In the genomic region with DNA sequence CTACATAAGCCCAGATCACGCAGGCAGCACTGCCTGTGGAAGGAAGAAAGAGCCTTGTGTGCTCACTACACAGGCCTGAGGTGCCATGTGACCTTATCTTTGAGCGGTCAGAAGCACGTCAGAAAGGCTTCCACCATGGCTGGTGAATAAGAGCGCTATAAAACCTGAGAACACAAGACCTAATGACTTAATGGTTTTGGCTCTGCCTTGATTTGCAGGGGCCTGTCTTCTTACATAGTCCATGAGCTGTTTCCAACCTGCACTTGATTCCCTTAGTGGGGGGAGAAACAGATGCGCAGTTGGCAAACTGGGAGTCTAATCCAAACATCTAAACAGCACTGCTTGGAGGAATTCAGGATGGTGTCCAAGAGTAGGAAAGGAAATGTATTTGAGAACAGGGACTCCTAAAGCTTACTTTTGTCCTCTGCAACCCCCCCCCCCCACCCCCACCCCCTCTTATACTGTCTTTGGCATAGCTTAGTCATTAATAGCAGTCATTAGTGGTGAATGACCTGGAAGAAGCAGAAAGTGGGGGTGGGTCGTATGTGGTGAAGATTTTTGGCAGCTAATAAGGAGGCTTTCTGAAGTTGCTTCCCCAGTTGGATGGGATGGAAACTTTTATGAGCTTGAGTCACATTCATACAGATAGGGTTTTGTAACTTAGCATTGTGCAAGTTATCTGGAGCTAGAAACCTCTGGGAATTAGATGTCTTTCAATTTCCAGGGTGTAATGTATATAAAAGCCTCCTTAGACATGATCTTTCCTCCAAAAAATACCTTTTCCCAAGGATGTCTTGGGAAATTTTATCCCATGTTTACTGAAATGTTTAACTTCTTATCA, we compare ENCODE assay signal across 11 cellular contexts.
DNase-seq lines count a peak whose midpoint lies in the region; ATAC-seq and TF ChIP-seq lines count a peak whose summit lies in the region.
"Had no signal": no experiment of that assay in that cellular context is flagged by ENCODE, and none has a peak within 500 bp of the region (broad histone marks: within the 10 kb centered on the region; RNA-seq: fewer than 3 reads in every experiment).

No MANE protein-coding gene starts in this region.

- no peak; the same call in none of the 2 replicates for TF ChIP-seq POLR2A in IMR-90 (IDR thresholded peaks at IDR 0.05; ENCODE audit: low read depth, low read length)

- H3K4ac ChIP-seq in IMR-90 (ENCODE audit: low read depth, low read length), result peak overlapping the region; percentile 98

- H3K4me3 Mint-ChIP-seq in activated CD4-positive, alpha-beta memory T cell treated with anti-CD3 and anti-CD28 coated beads for 36 hours, result no peak overlapping the region
- H3K4me3 Mint-ChIP-seq in CD14-positive monocyte, result no peak overlapping the region

- H3K4me3 ChIP-seq in IMR-90 (ENCODE audit: insufficient read depth, low read depth, low read length) (no peak overlapping the region), epithelial cell of esophagus (ENCODE audit: low read length) (no peak overlapping the region), muscle layer of colon (ENCODE audit: low read depth in 1 of 2, low read length in 2 of 2) (no peak overlapping the region)

- peak; percentile 2 for TF ChIP-seq RAD21 in IMR-90 (IDR thresholded peaks at IDR 0.05; ENCODE audit: low read length)

- H3K79me1 ChIP-seq in IMR-90 (ENCODE audit: low read depth in 1 of 2, low read length in 2 of 2), result peaks cover 0 to 8% of the 10 kb centered on the region in 2 experiments; a peak in 1 of 4 replicates

- peak overlapping the region; percentile 99 for H3K18ac ChIP-seq in IMR-90 (ENCODE audit: low read depth, low read length)

- peaks cover 9% of the 10 kb centered on the region for H3K4me1 ChIP-seq in IMR-90 (ENCODE audit: control insufficient read depth, insufficient read depth, low read length)
- H3K4me1 ChIP-seq in muscle layer of colon (ENCODE audit: insufficient read depth, low read length), result peaks cover 47% of the 10 kb centered on the region

- H3K27me3 ChIP-seq in IMR-90 (ENCODE audit: control insufficient read depth, insufficient read depth, low read length) (no peaks in the 10 kb centered on the region), muscle layer of colon (ENCODE audit: control insufficient read depth in 1 of 2, insufficient read depth in 2 of 2, low read length in 2 of 2) (no peaks in the 10 kb centered on the region)

- H3K23ac ChIP-seq in IMR-90 (ENCODE audit: low read depth, low read length), result peak overlapping the region; percentile 86

- H2AK5ac ChIP-seq in IMR-90 (ENCODE audit: low read depth, low read length), result peak overlapping the region; percentile 40

- no peaks in the 10 kb centered on the region for H3K4me1 Mint-ChIP-seq in activated CD4-positive, alpha-beta memory T cell treated with anti-CD3 and anti-CD28 coated beads for 36 hours (ENCODE audit: low read depth)
- no peaks in the 10 kb centered on the region for H3K4me1 Mint-ChIP-seq in CD14-positive monocyte

- peak overlapping the region; percentile 52 for H2BK15ac ChIP-seq in IMR-90 (ENCODE audit: low read depth, low read length)

- peak overlapping the region; percentile 54 for H3K14ac ChIP-seq in IMR-90 (replicated peaks; ENCODE audit: low read depth, low read length)

- peak overlapping the region; percentile 45 to 92 for H4K8ac ChIP-seq in IMR-90 (ENCODE audit: low read depth in 2 of 2, low read length in 2 of 2)

- H3K27me3 Mint-ChIP-seq in activated CD4-positive, alpha-beta memory T cell treated with anti-CD3 and anti-CD28 coated beads for 36 hours, result peaks cover 2% of the 10 kb centered on the region
- H3K27me3 Mint-ChIP-seq in CD14-positive monocyte (ENCODE audit: low read depth in 3 of 3), result no peaks in the 10 kb centered on the region

- H3K4me2 ChIP-seq in IMR-90 (ENCODE audit: low read depth, low read length), result peak overlapping the region; percentile 61

- dilution Hi-C loops in IMR-90 (cut with HindIII; ENCODE audit: low sequenced_read_pairs, unreplicated experiment), result no loop called here

- H3K27ac ChIP-seq in IMR-90 (ENCODE audit: insufficient read depth, low read length) (peak overlapping the region; percentile 100), muscle layer of colon (ENCODE audit: low read depth, low read length) (peak overlapping the region; percentile 89)

- TF ChIP-seq CTCF in IMR-90 (conservative IDR thresholded peaks at IDR 0.05; ENCODE audit: low read depth, low read length), result no peak
- TF ChIP-seq CTCF in epithelial cell of esophagus (IDR thresholded peaks at IDR 0.05; ENCODE audit: insufficient read depth, low read depth, low read length, missing control alignments), result no peak
- no peak for TF ChIP-seq CTCF in CD14-positive monocyte (IDR thresholded peaks at IDR 0.05)

- peaks cover 13% of the 10 kb centered on the region for H3K9me1 ChIP-seq in IMR-90 (ENCODE audit: insufficient read depth, low read length)

- H3K9ac ChIP-seq in IMR-90 (ENCODE audit: low read depth, low read length), result peak overlapping the region; percentile 50
- H3K9ac ChIP-seq in muscle layer of colon (ENCODE audit: low read length), result no peak overlapping the region

- H2BK5ac ChIP-seq in IMR-90 (ENCODE audit: low read depth, low read length, poor library complexity, severe bottlenecking), result peak overlapping the region; percentile 83

- no peak overlapping the region for H3K27ac Mint-ChIP-seq in activated CD4-positive, alpha-beta memory T cell treated with anti-CD3 and anti-CD28 coated beads for 36 hours
- no peak overlapping the region for H3K27ac Mint-ChIP-seq in CD14-positive monocyte

- 6% methylated on average over 3 of the region's 6 CpGs; no CpG with 5 or more reads in 1 of the 2 experiments for WGBS in IMR-90 (ENCODE audit: extremely low coverage in 2 of 2, insufficient read length in 1 of 2), 2 experiments

- peak overlapping the region; percentile 97 for H2BK120ac ChIP-seq in IMR-90 (ENCODE audit: low read depth, low read length)

- H3K36me3 Mint-ChIP-seq in activated CD4-positive, alpha-beta memory T cell treated with anti-CD3 and anti-CD28 coated beads for 36 hours, result no peaks in the 10 kb centered on the region
- no peaks in the 10 kb centered on the region for H3K36me3 Mint-ChIP-seq in CD14-positive monocyte

- intact Hi-C loops in IMR-90 (cut with micrococcal nuclease) (loop anchor here (1.0 to 2.0 kb wide), 2 partner anchors 49 to 314 kb away; no protein-coding TSS in a partner anchor), CD14-positive monocyte (cut with micrococcal nuclease) (no loop called here)
- intact Hi-C loops in activated CD4-positive, alpha-beta memory T cell treated with anti-CD3 and anti-CD28 coated beads for 36 hours (cut with micrococcal nuclease), result no loop called here

- peak overlapping the region; percentile 70 for H4K91ac ChIP-seq in IMR-90 (ENCODE audit: insufficient read depth, low read depth, low read length)

- BruUV-seq in IMR-90 (replicated peaks; lab: Mats Ljungman, UMichigan), result no TSS peak

- peak overlapping the region; percentile 54 for H3K56ac ChIP-seq in IMR-90 (ENCODE audit: extremely low read depth, insufficient read depth, low read length)

- H3K9me3 ChIP-seq in IMR-90 (ENCODE audit: control insufficient read depth, insufficient read depth, low read length), result no peaks in the 10 kb centered on the region
- no peaks in the 10 kb centered on the region for H3K9me3 ChIP-seq in muscle layer of colon (ENCODE audit: low read length)

- H3K36me3 ChIP-seq in IMR-90 (ENCODE audit: control insufficient read depth, insufficient read depth, low read length), result no peaks in the 10 kb centered on the region
- H3K36me3 ChIP-seq in muscle layer of colon (ENCODE audit: insufficient read depth, low read length), result no peaks in the 10 kb centered on the region

- peak overlapping the region; percentile 17 for H2AFZ ChIP-seq in IMR-90 (replicated peaks; ENCODE audit: low read length, poor library complexity)

- CTCF ChIA-PET in IMR-90 (lab: Yijun Ruan, JAX), result interaction anchor here (1.2 kb wide), 1 partner anchor 12 kb away, joined by 5 read pairs; no protein-coding TSS in a partner anchor
- CTCF ChIA-PET in activated CD4-positive, alpha-beta memory T cell treated with anti-CD3 and anti-CD28 coated beads for 36 hours (lab: Charles Lee), result no interaction called here

- in situ Hi-C loops in IMR-90 (cut with MboI; ENCODE audit: low sequenced_read_pairs), result no loop called here

- peaks cover 7% of the 10 kb centered on the region for H3K9me3 Mint-ChIP-seq in activated CD4-positive, alpha-beta memory T cell treated with anti-CD3 and anti-CD28 coated beads for 36 hours
- H3K9me3 Mint-ChIP-seq in CD14-positive monocyte, result peaks cover 2 to 10% (median 5%) of the 10 kb centered on the region in 7 donors

- peak; percentile 77 for DNase-seq in AG08395 (ENCODE audit: low spot score)
- DNase-seq in IMR-90, result peak; percentile 100
- DNase-seq in epithelial cell of esophagus (ENCODE audit: low read depth), result peak; percentile 52
- no peak for DNase-seq in NCI-H524 treated with DMSO at 0.1 percent for 48 hours (lab: John Stamatoyannopoulos, UW)
- no peak for DNase-seq in SHP77 treated with DMSO at 0.1 percent for 48 hours (lab: John Stamatoyannopoulos, UW)
- DNase-seq in activated CD4-positive, alpha-beta memory T cell treated with anti-CD3 and anti-CD28 coated beads for 36 hours, result no peak
- DNase-seq in CD14-positive monocyte (ENCODE audit: low spot score), result no peak
- DNase-seq: C1 segment of cervical spinal cord, occipital lobe, T-helper 9 cell had no signal

- peak; percentile 68 for ATAC-seq in IMR-90 (ENCODE audit: low read depth)

- H4K5ac ChIP-seq in IMR-90 (ENCODE audit: low read depth, low read length), result peak overlapping the region; percentile 93

- no peaks in the 10 kb centered on the region for H4K20me1 ChIP-seq in IMR-90 (ENCODE audit: insufficient read depth, low read length)

- H2BK20ac ChIP-seq in IMR-90 (ENCODE audit: low read depth, low read length), result peak overlapping the region; percentile 95

- POLR2A ChIA-PET in IMR-90 (lab: Charles Lee; ENCODE audit: unreplicated experiment), result interaction anchor here (0.5 kb wide), 1 partner anchor 313 kb away, joined by 4 read pairs; no protein-coding TSS in a partner anchor
- POLR2A ChIA-PET in activated CD4-positive, alpha-beta memory T cell treated with anti-CD3 and anti-CD28 coated beads for 36 hours (lab: Charles Lee), result no interaction called here

- H2AK9ac ChIP-seq in IMR-90 (replicated peaks; ENCODE audit: low read depth, low read length, poor library complexity), result no peak overlapping the region

TF ChIP-seq in IMR-90, 13 proteins besides CTCF, POLR2A, EP300 and RAD21 (continues in another document):
- TF ChIP-seq MAZ (IDR thresholded peaks at IDR 0.05; ENCODE audit: borderline replicate concordance, low read depth, low read length) (peak; percentile 37; the same call in 1 of the 2 replicates), CEBPB (IDR thresholded peaks at IDR 0.05; ENCODE audit: low read depth, low read length) (peak; percentile 98)
- TF ChIP-seq, protein P1, sequence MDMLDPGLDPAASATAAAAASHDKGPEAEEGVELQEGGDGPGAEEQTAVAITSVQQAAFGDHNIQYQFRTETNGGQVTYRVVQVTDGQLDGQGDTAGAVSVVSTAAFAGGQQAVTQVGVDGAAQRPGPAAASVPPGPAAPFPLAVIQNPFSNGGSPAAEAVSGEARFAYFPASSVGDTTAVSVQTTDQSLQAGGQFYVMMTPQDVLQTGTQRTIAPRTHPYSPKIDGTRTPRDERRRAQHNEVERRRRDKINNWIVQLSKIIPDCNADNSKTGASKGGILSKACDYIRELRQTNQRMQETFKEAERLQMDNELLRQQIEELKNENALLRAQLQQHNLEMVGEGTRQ (IDR thresholded peaks at IDR 0.05; ENCODE audit: low read depth, low read length), result peak; percentile 86

Comparison
In these comparisons a context has a peak if more than half of its experiments do, and no peak if none do; other contexts are left out.
1. DNase-seq: peak in AG08395 (single experiment), IMR-90 (single experiment) and epithelial cell of esophagus (single experiment); none in NCI-H524 treated with DMSO at 0.1 percent for 48 hours (single experiment), SHP77 treated with DMSO at 0.1 percent for 48 hours (single experiment), activated CD4-positive, alpha-beta memory T cell treated with anti-CD3 and anti-CD28 coated beads for 36 hours (single experiment) and CD14-positive monocyte (single experiment).